Comparison of ENCODE assay signal across 8 cellular contexts in genomic region chr1:31984419-31985347, GRCh38. TPM values are rescaled to one million over a fixed set of nuclear protein-coding genes. Genes with fewer than 3 reads are reported as not detected.
DNase-seq lines count a peak whose midpoint lies in the region; ATAC-seq and TF ChIP-seq lines count a peak whose summit lies in the region.

No MANE protein-coding gene starts in this region.

- H3K36me3 Mint-ChIP-seq in naive thymus-derived CD8-positive, alpha-beta T cell: no peaks in the 10 kb centered on the region

- in situ Hi-C loops in astrocyte of the spinal cord (cut with HindIII; ENCODE audit: low sequenced_read_pairs): no loop called here

- peaks cover 0 to 3% (median 0%) of the 10 kb centered on the region in 11 experiments; a peak in 1 of 22 replicates for H3K9me3 ChIP-seq in BLaER1 treated with 17β-estradiol and CSF1 and Interleukin-3, amounts not matched to agents 10 nM and 100 nM (replicated peaks in 1 of 11)
- H3K9me3 ChIP-seq in WERI-Rb-1 (ENCODE audit: severe bottlenecking): peaks cover 4% of the 10 kb centered on the region

- peak overlapping the region in 10 of 11 experiments; percentile 26 to 96 (median 83); a peak in 19 of 22 replicates for H3K27ac ChIP-seq in BLaER1 treated with 17β-estradiol and CSF1 and Interleukin-3, amounts not matched to agents 10 nM and 100 nM
- H3K27ac ChIP-seq in WERI-Rb-1: no peak overlapping the region

- CTCF ChIA-PET in HEK293T (lab: Yijun Ruan, JAX): interaction anchor here (0.7 to 1.8 kb wide), 2 partner anchors 19 to 21 kb away, joined by 3 to 7 read pairs (median 3); no protein-coding TSS in a partner anchor

- no peaks in the 10 kb centered on the region for H3K27me3 ChIP-seq in BLaER1 treated with 17β-estradiol and CSF1 and Interleukin-3, amounts not matched to agents 10 nM and 100 nM
- no peaks in the 10 kb centered on the region for H3K27me3 ChIP-seq in WERI-Rb-1 (ENCODE audit: insufficient read depth, low read depth, severe bottlenecking)

- peak overlapping the region; percentile 56 to 94 (median 77) for H3K4me2 ChIP-seq in BLaER1 treated with 17β-estradiol and CSF1 and Interleukin-3, amounts not matched to agents 10 nM and 100 nM

- peak overlapping the region; percentile 64 to 94 (median 92) for H3K27ac Mint-ChIP-seq in naive thymus-derived CD8-positive, alpha-beta T cell

- peak; percentile 35 for DNase-seq in RPMI7951 (ENCODE audit: low read depth)
- peak; percentile 57 for DNase-seq in astrocyte of the spinal cord (ENCODE audit: low read depth, low spot score)
- peak in 3 of 10 donors; percentile 21 to 34 (median 23) for DNase-seq in naive thymus-derived CD8-positive, alpha-beta T cell
- no peak for DNase-seq in WERI-Rb-1
- DNase-seq in HEK293T (ENCODE audit: extremely low spot score): no peak

- peaks cover 62 to 100% (median 98%) of the 10 kb centered on the region in 10 experiments for H3K4me1 ChIP-seq in BLaER1 treated with 17β-estradiol and CSF1 and Interleukin-3, amounts not matched to agents 10 nM and 100 nM

- peaks cover 24 to 63% (median 55%) of the 10 kb centered on the region in 4 donors for H3K4me1 Mint-ChIP-seq in naive thymus-derived CD8-positive, alpha-beta T cell

- ATAC-seq in naive thymus-derived CD8-positive, alpha-beta T cell: peak; percentile 41 to 78
- ATAC-seq in HG03039 (IDR thresholded peaks at IDR 0.05; ENCODE audit: unreplicated experiment) (no peak), HG02763 (IDR thresholded peaks at IDR 0.05; ENCODE audit: unreplicated experiment) (no peak)

- H3K9ac ChIP-seq in BLaER1 treated with 17β-estradiol and CSF1 and Interleukin-3, amounts not matched to agents 10 nM and 100 nM: peak overlapping the region; percentile 4 to 86 (median 71); a peak in 20 of 22 replicates

- H3K27me3 Mint-ChIP-seq in naive thymus-derived CD8-positive, alpha-beta T cell: no peaks in the 10 kb centered on the region

- no peaks in the 10 kb centered on the region for H3K36me3 ChIP-seq in BLaER1 treated with 17β-estradiol and CSF1 and Interleukin-3, amounts not matched to agents 10 nM and 100 nM
- H3K36me3 ChIP-seq in WERI-Rb-1: no peaks in the 10 kb centered on the region

- POLR2A ChIA-PET in naive thymus-derived CD8-positive, alpha-beta T cell (lab: Charles Lee): interaction anchor here (0.5 to 2.3 kb wide), 8 partner anchors 19 to 140 kb away, joined by 3 to 13 read pairs (median 6); partner anchors contain the start of gene KHDRBS1
- POLR2A ChIA-PET in HEK293T (lab: Yijun Ruan, JAX): interaction anchor here (1.2 kb wide), 1 partner anchor 29 kb away, joined by 4 read pairs; no protein-coding TSS in a partner anchor

- H3K4me3 Mint-ChIP-seq in naive thymus-derived CD8-positive, alpha-beta T cell: peak overlapping the region in 9 of 10 donors; percentile 30 to 74 (median 65)

- H3K4me3 ChIP-seq in BLaER1 treated with 17β-estradiol and CSF1 and Interleukin-3, amounts not matched to agents 10 nM and 100 nM: peak overlapping the region in 2 of 10 experiments; percentile 36 to 44; a peak in 2 of 20 replicates
- no peak overlapping the region for H3K4me3 ChIP-seq in astrocyte of the spinal cord (ENCODE audit: low read depth, low read length)
- no peak overlapping the region for H3K4me3 ChIP-seq in WERI-Rb-1 (ENCODE audit: low read depth, low read length)

- no peaks in the 10 kb centered on the region for H4K20me1 ChIP-seq in BLaER1 treated with 17β-estradiol and CSF1 and Interleukin-3, amounts not matched to agents 10 nM and 100 nM

- no peaks in the 10 kb centered on the region for H3K9me3 Mint-ChIP-seq in naive thymus-derived CD8-positive, alpha-beta T cell

- TF ChIP-seq CTCF in astrocyte of the spinal cord (IDR thresholded peaks at IDR 0.05; ENCODE audit: low read depth, low read length): no peak
- TF ChIP-seq CTCF in WERI-Rb-1 (IDR thresholded peaks at IDR 0.05; ENCODE audit: low read depth, low read length): no peak

TF ChIP-seq in HEK293T, 16 proteins besides CTCF, POLR2A, EP300 and RAD21:
- no peak for TF ChIP-seq HDGF (IDR thresholded peaks at IDR 0.05; ENCODE audit: borderline replicate concordance)
- no peak for TF ChIP-seq FOXA1 (IDR thresholded peaks at IDR 0.05)
- no peak for TF ChIP-seq FOXM1 (IDR thresholded peaks at IDR 0.05; ENCODE audit: borderline replicate concordance)
- no peak for TF ChIP-seq PKNOX1 (IDR thresholded peaks at IDR 0.05)
- no peak for TF ChIP-seq SP1 (IDR thresholded peaks at IDR 0.05)
- TF ChIP-seq SUZ12 (IDR thresholded peaks at IDR 0.05): no peak
- no peak for TF ChIP-seq TARDBP (IDR thresholded peaks at IDR 0.05)
- no peak for TF ChIP-seq L3MBTL2 (conservative IDR thresholded peaks at IDR 0.05)
- no peak for TF ChIP-seq NFRKB (IDR thresholded peaks at IDR 0.05)

RNA-seq across cellular contexts. Expression of gene KHDRBS1, which starts 29.0 kb away (rescaled TPM):
- 54.4 and 59.0 TPM in 2 replicates for total RNA-seq in RPMI7951 (2014; rRNA removed; shearing (Covaris generic))
- total RNA-seq in naive thymus-derived CD8-positive, alpha-beta T cell: 100 to 1,000 TPM; 121 to 130 TPM
- polyA plus RNA-seq in naive thymus-derived CD8-positive, alpha-beta T cell: 100 to 1,000 TPM in 1 of 3 donors, 10 to 100 TPM in 2; 92.1 to 115 (median 99.2) TPM

RNA-seq across cellular contexts. Expression of gene PTP4A2, which starts 46.5 kb away (rescaled TPM):
- total RNA-seq in RPMI7951 (2014; rRNA removed; shearing (Covaris generic)): 225 and 397 TPM in 2 replicates
- total RNA-seq in naive thymus-derived CD8-positive, alpha-beta T cell: 100 to 1,000 TPM; 230 to 235 TPM
- 100 to 1,000 TPM; 287 to 748 (median 546) TPM for polyA plus RNA-seq in naive thymus-derived CD8-positive, alpha-beta T cell

Comparison
In these comparisons a context has a peak if more than half of its experiments do, and no peak if none do; other contexts are left out.
1. DNase-seq: peak in RPMI7951 (single experiment) and astrocyte of the spinal cord (single experiment); none in WERI-Rb-1 (single experiment) and HEK293T (single experiment).
2. ATAC-seq: peak in naive thymus-derived CD8-positive, alpha-beta T cell (2 of 2); none in HG03039 (single experiment) and HG02763 (single experiment).